ENCODE assay signal across 9 cellular contexts in genomic region chr1:2544875-2545638, GRCh38. TPM values are rescaled to one million over a fixed set of nuclear protein-coding genes. Genes with fewer than 3 reads are reported as not detected.
A peak's percentile ranks its signal among the peaks of the same experiment; 100 is the strongest.
DNase-seq lines count a peak whose midpoint lies in the region; ATAC-seq and TF ChIP-seq lines count a peak whose summit lies in the region.
"Had no signal": no experiment of that assay in that cellular context is flagged by ENCODE, and none has a peak within 500 bp of the region (broad histone marks: within the 10 kb centered on the region; RNA-seq: fewer than 3 reads in every experiment).

No MANE protein-coding gene starts in this region.

- no peak for ATAC-seq in GM18858 (IDR thresholded peaks at IDR 0.05; ENCODE audit: unreplicated experiment)

- H3K27ac ChIP-seq in BLaER1 (peak overlapping the region; percentile 66), coronary artery (peak overlapping the region; percentile 63 to 99)

- DNase-seq in M059J (ENCODE audit: low read depth), result peak; percentile 57
- DNase-seq in coronary artery (ENCODE audit: low spot score), result no peak
- DNase-seq in GF-D8 (lab: John Stamatoyannopoulos, UW), result no peak
- no peak for DNase-seq in NCI-H526 treated with DMSO at 0.1 percent for 48 hours (lab: John Stamatoyannopoulos, UW)
- DNase-seq in NCI-H2196 treated with DMSO at 0.1 percent for 48 hours (lab: John Stamatoyannopoulos, UW; ENCODE audit: unreplicated experiment), result no peak
- DNase-seq: activated B cell treated with CpG ODN at 0.5 μM for 24 hours had no signal

- peak overlapping the region; percentile 86 for H3K4me2 ChIP-seq in BLaER1

- peaks cover 4% of the 10 kb centered on the region; the same call in 1 of the 2 replicates for H3K27me3 ChIP-seq in BLaER1
- no peaks in the 10 kb centered on the region for H3K27me3 ChIP-seq in neuron (ENCODE audit: insufficient read depth, low read length)

- no peak for TF ChIP-seq CTCF in coronary artery (IDR thresholded peaks at IDR 0.05)

- H3K4me3 ChIP-seq in BLaER1 (no peak overlapping the region), coronary artery (no peak overlapping the region), neuron (ENCODE audit: low read length) (peak overlapping the region; percentile 26)

- no peak overlapping the region for H2AFZ ChIP-seq in neuron (ENCODE audit: low read depth, low read length)

- no peak overlapping the region for H3K9ac ChIP-seq in BLaER1

- H3K36me3 ChIP-seq in BLaER1, result no peaks in the 10 kb centered on the region
- no peaks in the 10 kb centered on the region for H3K36me3 ChIP-seq in neuron (ENCODE audit: insufficient read depth, low read length)

- H3K4me1 ChIP-seq in BLaER1, result peaks cover 93% of the 10 kb centered on the region
- H3K4me1 ChIP-seq in neuron (ENCODE audit: insufficient read depth, low read length), result peaks cover 77% of the 10 kb centered on the region

- H3K9me3 ChIP-seq in BLaER1 (no peaks in the 10 kb centered on the region), neuron (ENCODE audit: low read length) (no peaks in the 10 kb centered on the region)

- H4K20me1 ChIP-seq in BLaER1, result no peaks in the 10 kb centered on the region

RNA-seq across cellular contexts. Expression of gene TNFRSF14, which starts 11.1 kb away (rescaled TPM):
- 4.6 and 13.9 TPM in 2 replicates for total RNA-seq in M059J (2014; rRNA removed; shearing (Covaris generic))

RNA-seq across cellular contexts. Expression of gene HES5, which starts 15.0 kb away (rescaled TPM):
- 1.6 TPM in 1 of 2 replicates, not detected in the other for total RNA-seq in M059J (2014; rRNA removed; shearing (Covaris generic))
- total RNA-seq: activated B cell treated with CpG ODN at 0.5 μM for 24 hours had no signal

RNA-seq across cellular contexts. Expression of gene PANK4, which starts 18.7 kb away (rescaled TPM):
- total RNA-seq in M059J (2014; rRNA removed; shearing (Covaris generic)), result 9.0 and 18.0 TPM in 2 replicates

RNA-seq across cellular contexts. Expression of gene PRXL2B, which starts 41.5 kb away (rescaled TPM):
- 12.9 and 17.2 TPM in 2 replicates for total RNA-seq in M059J (2014; rRNA removed; shearing (Covaris generic))
